16 cellular contexts compared by ENCODE assay signal in genomic region chr9:110180386-110180712, GRCh38. TPM values are rescaled to one million over a fixed set of nuclear protein-coding genes. Genes with fewer than 3 reads are reported as not detected.
"Had no signal": no experiment of that assay in that cellular context is flagged by ENCODE, and none has a peak within 500 bp of the region (broad histone marks: within the 10 kb centered on the region; RNA-seq: fewer than 3 reads in every experiment).

No MANE protein-coding gene starts in this region.

- H3K27ac ChIP-seq: gastrocnemius medialis, left ventricle myocardium inferior, upper lobe of left lung had no signal

- H3K36me3 ChIP-seq: gastrocnemius medialis, left ventricle myocardium inferior, suprapubic skin, upper lobe of left lung had no signal

- DNase-seq: activated CD4-positive, alpha-beta T cell treated with anti-CD3 and anti-CD28 coated beads for 4 hours; activated CD8-positive, alpha-beta memory T cell treated with anti-CD3 and anti-CD28 coated beads, Interleukin-2, amount 50 U/mL, for 4 hours; activated CD8-positive, alpha-beta T cell treated with anti-CD3 and anti-CD28 coated beads for 36 hours; activated naive CD8-positive, alpha-beta T cell treated with anti-CD3 and anti-CD28 coated beads, Interleukin-2, amount 10 ng/mL, durations not matched to agents 7 days and 5 days; activated T-cell treated with anti-CD3 and anti-CD28 coated beads, Interleukin-2, amount 50 U/mL, for 72 hours; gastrocnemius medialis; kidney; left ventricle myocardium inferior; mesendoderm; nephron progenitor cell; stimulated activated CD4-positive, alpha-beta T cell treated with anti-CD3 and anti-CD28 coated beads, Interleukin-2, amount 100 ng/mL, for 48 hours; stimulated activated naive CD8-positive, alpha-beta T cell treated with anti-CD3 and anti-CD28 coated beads, Interleukin-15, Interleukin-2, amounts not matched to agents 100 U/mL and 50 U/mL, for 24 hours had no signal

- H3K27me3 Mint-ChIP-seq: activated CD8-positive, alpha-beta T cell treated with anti-CD3 and anti-CD28 coated beads for 36 hours had no signal

- H3K9me3 ChIP-seq: gastrocnemius medialis, left ventricle myocardium inferior, suprapubic skin, upper lobe of left lung had no signal

- H3K4me3 ChIP-seq: gastrocnemius medialis, left ventricle myocardium inferior, suprapubic skin, upper lobe of left lung had no signal

- ATAC-seq: activated CD8-positive, alpha-beta T cell treated with anti-CD3 and anti-CD28 coated beads for 36 hours; gastrocnemius medialis; stimulated activated naive CD8-positive, alpha-beta T cell treated with anti-CD3 and anti-CD28 coated beads, Interleukin-15, Interleukin-2, amounts not matched to agents 100 U/mL and 50 U/mL, for 24 hours had no signal

- H3K36me3 Mint-ChIP-seq: activated naive CD8-positive, alpha-beta T cell treated with anti-CD3 and anti-CD28 coated beads, Interleukin-2, amount 10 ng/mL, durations not matched to agents 7 days and 5 days had no signal

- H3K4me3 Mint-ChIP-seq: activated CD8-positive, alpha-beta T cell treated with anti-CD3 and anti-CD28 coated beads for 36 hours; activated naive CD8-positive, alpha-beta T cell treated with anti-CD3 and anti-CD28 coated beads, Interleukin-2, amount 10 ng/mL, durations not matched to agents 7 days and 5 days; activated T-cell treated with anti-CD3 and anti-CD28 coated beads, Interleukin-2, amount 50 U/mL, for 72 hours; nephron progenitor cell had no signal

- H3K27me3 ChIP-seq: gastrocnemius medialis, suprapubic skin, upper lobe of left lung had no signal

- H3K4me1 ChIP-seq: gastrocnemius medialis, left ventricle myocardium inferior had no signal

- H3K9me3 Mint-ChIP-seq: activated CD8-positive, alpha-beta T cell treated with anti-CD3 and anti-CD28 coated beads for 36 hours had no signal

- FAIRE-seq: kidney had no signal

- H3K27ac Mint-ChIP-seq: activated CD8-positive, alpha-beta T cell treated with anti-CD3 and anti-CD28 coated beads for 36 hours; activated naive CD8-positive, alpha-beta T cell treated with anti-CD3 and anti-CD28 coated beads, Interleukin-2, amount 10 ng/mL, durations not matched to agents 7 days and 5 days; nephron progenitor cell had no signal

- H3K4me1 Mint-ChIP-seq: nephron progenitor cell had no signal

RNA-seq across cellular contexts. Expression of gene C9orf152, which starts 27.6 kb away (rescaled TPM):
- total RNA-seq: activated CD8-positive, alpha-beta T cell treated with anti-CD3 and anti-CD28 coated beads for 36 hours; activated naive CD8-positive, alpha-beta T cell treated with anti-CD3 and anti-CD28 coated beads, Interleukin-2, amount 10 ng/mL, durations not matched to agents 7 days and 5 days; activated T-cell treated with anti-CD3 and anti-CD28 coated beads, Interleukin-2, amount 50 U/mL, for 72 hours; aorta; gastrocnemius medialis; left ventricle myocardium inferior; omental fat pad had no signal
